7 cellular contexts compared by ENCODE assay signal in the genomic region with DNA sequence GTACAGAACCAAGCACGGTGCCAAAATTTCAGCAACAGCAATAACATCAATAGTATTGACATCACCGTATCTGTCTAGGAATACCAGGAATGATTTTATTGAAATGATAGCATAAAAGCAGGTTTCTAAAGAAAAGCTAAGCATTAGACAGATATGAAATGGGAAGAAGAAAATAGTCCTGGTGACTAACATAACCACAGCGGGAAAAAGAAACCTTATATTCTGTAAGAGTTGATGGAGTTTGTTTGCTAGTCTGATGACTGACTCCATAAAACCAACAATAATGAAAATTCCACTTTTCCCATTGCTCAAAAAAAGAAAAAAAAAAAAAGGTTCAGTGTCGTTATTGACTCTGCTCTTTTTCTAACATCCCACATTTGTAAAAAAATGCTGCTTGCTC.
"Had no signal": no experiment of that assay in that cellular context is flagged by ENCODE, and none has a peak within 500 bp of the region (broad histone marks: within the 10 kb centered on the region; RNA-seq: fewer than 3 reads in every experiment).

No MANE protein-coding gene starts in this region.

- H3K4me3 ChIP-seq: K562 had no signal

- ATAC-seq: HepG2, K562 had no signal

- DNase-seq: IMR-90, KBM-7, KG1 had no signal

- H3K4me1 Mint-ChIP-seq: IgD-negative memory B cell had no signal

- H3K27ac Mint-ChIP-seq: IgD-negative memory B cell had no signal

- H3K36me3 Mint-ChIP-seq: IgD-negative memory B cell had no signal

- H3K4me3 Mint-ChIP-seq: IgD-negative memory B cell had no signal

- H3K27me3 Mint-ChIP-seq: IgD-negative memory B cell had no signal

- H3K27ac ChIP-seq: HL-60 had no signal
